ENCODE assay signal across 13 cellular contexts in the genomic region with DNA sequence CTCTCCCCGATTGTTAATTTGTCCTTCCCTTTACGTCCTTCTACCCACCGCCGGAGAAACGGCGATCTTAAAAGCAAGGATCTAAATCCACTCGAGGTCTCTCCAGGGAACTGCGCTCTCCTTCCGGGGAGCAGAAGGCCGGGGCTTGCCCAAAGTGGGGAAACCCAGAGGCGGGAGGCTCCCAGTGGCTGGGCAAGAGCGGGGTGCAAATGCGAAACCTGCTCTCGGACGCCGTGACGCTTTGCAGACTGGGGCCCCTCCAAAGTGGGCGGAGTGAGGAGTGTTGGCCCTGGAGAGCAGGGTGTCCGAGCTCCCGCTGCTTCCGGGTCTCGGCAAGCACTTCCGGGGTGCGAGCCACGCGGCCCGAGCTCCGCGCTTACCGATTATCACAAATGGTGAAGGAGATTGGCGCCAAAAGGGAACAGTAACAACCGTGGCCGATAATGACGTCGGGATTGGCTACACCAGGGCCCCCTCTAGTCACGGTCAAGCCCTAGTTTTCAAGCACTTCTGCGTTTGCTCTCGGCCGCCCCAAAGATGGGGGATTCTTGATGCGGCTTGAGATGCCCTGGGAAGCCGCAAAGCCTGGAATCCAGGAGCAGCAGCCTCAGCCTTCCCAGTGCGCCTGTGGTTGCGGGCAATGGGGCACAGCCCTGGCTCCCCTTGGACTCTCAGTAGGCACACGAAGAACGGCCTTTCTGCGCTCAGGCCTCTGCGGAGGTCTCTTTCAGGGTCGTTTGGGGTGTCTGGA. TPM values are rescaled to one million over a fixed set of nuclear protein-coding genes. Genes with fewer than 3 reads are reported as not detected.
A peak's percentile ranks its signal among the peaks of the same experiment; 100 is the strongest.
DNase-seq lines count a peak whose midpoint lies in the region; ATAC-seq, FAIRE-seq and TF ChIP-seq lines count a peak whose summit lies in the region.
"Had no signal": no experiment of that assay in that cellular context is flagged by ENCODE, and none has a peak within 500 bp of the region (broad histone marks: within the 10 kb centered on the region; RNA-seq: fewer than 3 reads in every experiment).

No MANE protein-coding gene starts in this region.

- H4K8ac ChIP-seq in H1 (ENCODE audit: extremely low read depth, insufficient read depth, low read length): peak overlapping the region; percentile 72

- H2BK120ac ChIP-seq in H1 (replicated peaks; ENCODE audit: low read depth, low read length): no peak overlapping the region

- H2BK15ac ChIP-seq in H1 (ENCODE audit: low read length): no peak overlapping the region

- H3K4me3 ChIP-seq in GM08714 (ENCODE audit: low read length): peak overlapping the region; percentile 15; the same call in 1 of the 2 replicates
- H3K4me3 ChIP-seq in H1 (ENCODE audit: extremely low read depth in 1 of 4, insufficient read depth in 2 of 4, low read depth in 3 of 4, low read length in 4 of 4): peak overlapping the region; percentile 59 to 72 (median 65)
- H3K4me3 ChIP-seq in neural cell (ENCODE audit: low read length): peak overlapping the region; percentile 55
- no peak overlapping the region for H3K4me3 ChIP-seq in A673 (ENCODE audit: low read depth, low read length, poor library complexity, severe bottlenecking)

- H3K4ac ChIP-seq in H1 (replicated peaks; ENCODE audit: insufficient read length, low read depth, low read length): no peak overlapping the region

- POLR2A ChIA-PET in H1 (lab: Charles Lee; ENCODE audit: partially characterized antibody): interaction anchor here (0.7 to 3.0 kb wide), 5 partner anchors 9 to 29 kb away, joined by 3 to 10 read pairs (median 5); a partner anchor contains a TSS
- POLR2A ChIA-PET in A673 (lab: Charles Lee; ENCODE audit: low non-redundant PET): no interaction called here

- peak overlapping the region; percentile 52 for H4K91ac ChIP-seq in H1 (replicated peaks; ENCODE audit: insufficient read length, low read length)

- no peaks in the 10 kb centered on the region for H3K79me1 ChIP-seq in H1 (ENCODE audit: low read depth, low read length)

- H4K20me1 ChIP-seq in H1 (replicated peaks in 1 of 2; ENCODE audit: control insufficient read depth in 1 of 2, insufficient read depth in 2 of 2, low read length in 2 of 2) (peaks cover 1 to 2% of the 10 kb centered on the region in 2 experiments), neural cell (ENCODE audit: insufficient read depth) (no peaks in the 10 kb centered on the region)

- no peaks in the 10 kb centered on the region for H3K9me3 ChIP-seq in H1 (ENCODE audit: insufficient read depth in 2 of 2, low read depth in 1 of 2, low read length in 1 of 2)
- H3K9me3 ChIP-seq in neural cell (ENCODE audit: low read length): no peaks in the 10 kb centered on the region
- H3K9me3 ChIP-seq in A673 (ENCODE audit: low read depth, low read length, poor library complexity, severe bottlenecking): no peaks in the 10 kb centered on the region

- no peaks in the 10 kb centered on the region for H3K36me3 ChIP-seq in H1 (ENCODE audit: control insufficient read depth in 2 of 4, insufficient read depth in 4 of 4, low read length in 3 of 4)
- H3K36me3 ChIP-seq in neural cell (ENCODE audit: insufficient read depth, low read length): no peaks in the 10 kb centered on the region
- no peaks in the 10 kb centered on the region for H3K36me3 ChIP-seq in A673 (ENCODE audit: insufficient read depth, low read length, poor library complexity, severe bottlenecking)
- H3K36me3 ChIP-seq: WERI-Rb-1 had no signal

- H3K4me1 ChIP-seq in H1 (replicated peaks in 1 of 4; ENCODE audit: control insufficient read depth in 3 of 4, insufficient read depth in 4 of 4, low read length in 3 of 4) (peaks cover 12 to 17% (median 12%) of the 10 kb centered on the region in 4 experiments), A673 (ENCODE audit: insufficient read depth, low read length, poor library complexity, severe bottlenecking) (no peaks in the 10 kb centered on the region)

- no peak overlapping the region for H2BK5ac ChIP-seq in H1 (ENCODE audit: low read depth, low read length)

- no peak overlapping the region for H3K23ac ChIP-seq in H1 (ENCODE audit: insufficient read length)

- TF ChIP-seq POLR2A in H1 (IDR thresholded peaks at IDR 0.05; ENCODE audit: control extremely low read depth in 1 of 2, low read depth in 2 of 2, low read length in 2 of 2) (no peak), GM12892 (IDR thresholded peaks at IDR 0.05; ENCODE audit: low read depth, low read length) (no peak)

- ATAC-seq in HG03175 (IDR thresholded peaks at IDR 0.05; ENCODE audit: unreplicated experiment): peak; percentile 32
- ATAC-seq in HG03565 (IDR thresholded peaks at IDR 0.05; ENCODE audit: unreplicated experiment): no peak
- ATAC-seq: left lobe of liver had no signal

- peak overlapping the region; percentile 72; the same call in 1 of the 2 replicates for H2AFZ ChIP-seq in H1 (ENCODE audit: low read length)
- H2AFZ ChIP-seq in neural cell (ENCODE audit: low read depth, low read length): no peak overlapping the region

- no TSS peak for BruUV-seq in A673 (replicated peaks; lab: Mats Ljungman, UMichigan)

- H4K5ac ChIP-seq in H1 (ENCODE audit: insufficient read length, low read depth, low read length): peak overlapping the region; percentile 18

- in situ Hi-C loops in KBM-7 (cut with MboI; ENCODE audit: low pct_unique_long_range_greater_than_20kb, low sequenced_read_pairs): no loop called here

- peaks cover 2% of the 10 kb centered on the region for H3K23me2 ChIP-seq in H1 (ENCODE audit: low read depth, low read length)

- FAIRE-seq in H1 (lab: Jason Lieb, UNC): no peak
- no peak for FAIRE-seq in GM12892 (lab: Jason Lieb, UNC)
- FAIRE-seq: colon had no signal

- H3K27me3 ChIP-seq in H1 (replicated peaks in 1 of 4; ENCODE audit: control insufficient read depth in 3 of 4, extremely low read depth in 1 of 4, insufficient read depth in 3 of 4, low read length in 3 of 4) (peaks cover 53 to 76% (median 68%) of the 10 kb centered on the region in 4 experiments), neural cell (ENCODE audit: insufficient read depth, low read depth, low read length) (peaks cover 83% of the 10 kb centered on the region), A673 (replicated peaks; ENCODE audit: insufficient read depth, low read depth, low read length, poor library complexity) (no peaks in the 10 kb centered on the region)

- TF ChIP-seq RAD21 in H1 (IDR thresholded peaks at IDR 0.05 in 1 of 2, conservative IDR thresholded peaks at IDR 0.05 in 1 of 2; ENCODE audit: low read depth in 2 of 2, low read length in 2 of 2): no peak
- no peak for TF ChIP-seq RAD21 in neural cell (conservative IDR thresholded peaks at IDR 0.05)

- H3K56ac ChIP-seq in H1 (replicated peaks; ENCODE audit: insufficient read length, low read depth, low read length): no peak overlapping the region

- CTCF ChIA-PET in H1 (lab: Charles Lee; ENCODE audit: partially characterized antibody) (interaction anchor here (0.6 to 2.5 kb wide), 9 partner anchors 8 to 327 kb away, joined by 3 to 9 read pairs (median 4); no protein-coding TSS in a partner anchor), A673 (lab: Charles Lee) (interaction anchor here (0.6 kb wide), 1 partner anchor 81 kb away, joined by 3 read pairs; no protein-coding TSS in a partner anchor)

- H2AK5ac ChIP-seq in H1 (ENCODE audit: low read depth, low read length): no peak overlapping the region

- DNase-seq in H1 (ENCODE audit: low read depth in 1 of 2, low spot score in 2 of 2): peak in 1 of 2 experiments; percentile 63
- no peak for DNase-seq in KBM-7
- DNase-seq in A673 (ENCODE audit: low spot score): no peak
- DNase-seq in GM12892 (ENCODE audit: insufficient read length): no peak
- DNase-seq: DMS79, WERI-Rb-1 had no signal

- H2BK12ac ChIP-seq in H1 (ENCODE audit: low read depth, low read length): 0 out of 2 replicates have a peak overlapping the region, but pooled peaks have one; percentile 42

- WGBS in H1 (ENCODE audit: extremely low coverage in 1 of 2, insufficient coverage in 1 of 2, insufficient read length in 1 of 2, insufficient replicate concordance in 2 of 2, low coverage in 1 of 2, low lambda C conversion rate in 2 of 2, missing lambda C conversion rate in 1 of 2), 2 experiments: 8% methylated on average over 43 of the region's 48 CpGs; no CpG with 5 or more reads in 1 of the 2 experiments

- no peak overlapping the region for H3K27ac ChIP-seq in H1 (ENCODE audit: low read depth, low read length)
- H3K27ac ChIP-seq in neural cell (ENCODE audit: low read length): no peak overlapping the region
- H3K27ac ChIP-seq in A673 (ENCODE audit: low read depth, low read length, poor library complexity, severe bottlenecking): no peak overlapping the region
- H3K27ac ChIP-seq: HL-60, WERI-Rb-1 had no signal

- no peak overlapping the region for H2BK20ac ChIP-seq in H1 (ENCODE audit: low read length)

- TF ChIP-seq CTCF in H1 (IDR thresholded peaks at IDR 0.05; ENCODE audit: control extremely low read depth in 1 of 3, insufficient read depth in 1 of 3, low read depth in 1 of 3, low read length in 3 of 3) (no peak), neural cell (IDR thresholded peaks at IDR 0.05; ENCODE audit: poor library complexity, severe bottlenecking) (no peak), A673 (conservative IDR thresholded peaks at IDR 0.05; ENCODE audit: low read depth, low read length) (no peak)

- H3K9me2 ChIP-seq in neural cell (ENCODE audit: insufficient read depth, low read length): no peaks in the 10 kb centered on the region

- H3K18ac ChIP-seq in H1 (ENCODE audit: extremely low read depth, low read length): peak overlapping the region; percentile 88; the same call in 1 of the 2 replicates

- H3K9ac ChIP-seq in H1 (replicated peaks in 1 of 4; ENCODE audit: extremely low read depth in 1 of 4, low read depth in 3 of 4, low read length in 3 of 4): peak overlapping the region in 2 of 4 experiments; percentile 28 to 43; a peak in 3 of 7 replicates
- H3K9ac ChIP-seq in neural cell (ENCODE audit: low read length): no peak overlapping the region

- peak overlapping the region; percentile 84 to 90 for H3K4me2 ChIP-seq in H1 (ENCODE audit: insufficient read depth in 1 of 2, low read depth in 2 of 2, low read length in 2 of 2)
- no peak overlapping the region for H3K4me2 ChIP-seq in neural cell (ENCODE audit: low read length)

- TF ChIP-seq EP300 in H1 (IDR thresholded peaks at IDR 0.05; ENCODE audit: borderline replicate concordance in 1 of 2, low read depth in 2 of 2, low read length in 2 of 2) (no peak), neural cell (conservative IDR thresholded peaks at IDR 0.05; ENCODE audit: poor library complexity, severe bottlenecking) (no peak)

- H3K79me2 ChIP-seq in H1 (ENCODE audit: control insufficient read depth in 1 of 2, insufficient read depth in 2 of 2, low read length in 2 of 2): no peaks in the 10 kb centered on the region
- H3K79me2 ChIP-seq in neural cell (replicated peaks; ENCODE audit: insufficient read depth, low read length): no peaks in the 10 kb centered on the region

- intact Hi-C loops in A673 (cut with micrococcal nuclease; ENCODE audit: unreplicated experiment): no loop called here

- no peak overlapping the region for H3K14ac ChIP-seq in H1 (ENCODE audit: insufficient read length)

- H3F3A ChIP-seq in neural cell (ENCODE audit: insufficient read depth, low read length, poor library complexity, severe bottlenecking): no peaks in the 10 kb centered on the region

RNA-seq across cellular contexts. Expression of a gene that starts 29.0 kb away (rescaled TPM):
- total RNA-seq in H1 (2021; fragmentation: NEBNext Ultra II Directional; extraction: Animal tissue kit (Norgen Biotek cat#: 25700)): not detected in 2 replicates
- polyA plus RNA-seq in H1 (2011; rRNA removed): 0.05 TPM in 1 of 2 replicates, not detected in the other
- polyA plus RNA-seq in H1 (2011; cell fraction: cytosol; rRNA removed): 0.04 TPM
- polyA plus RNA-seq in H1 (2011; cell fraction: nucleus; rRNA removed): not detected
- polyA plus RNA-seq in H1 (2012, experiment 1 of 2): 0.05 to 0.37 TPM in 2 of 4 replicates, not detected in the others
- 0.47 TPM for polyA plus RNA-seq in H1 (2012, experiment 2 of 2)
- polyA plus RNA-seq in H1 (2013, experiment 1 of 2): 0.04 TPM
- not detected for polyA plus RNA-seq in H1 (2013, experiment 2 of 2)
- not detected in 2 replicates for polyA minus RNA-seq in H1 (2011; rRNA and poly(A)+ RNA removed)
- polyA minus RNA-seq in H1 (2011; cell fraction: cytosol; rRNA and poly(A)+ RNA removed): not detected
- polyA minus RNA-seq in H1 (2011; cell fraction: nucleus; rRNA and poly(A)+ RNA removed): not detected
- not detected in 2 replicates for polyA plus RNA-seq in neural cell
- not detected in 2 replicates for polyA minus RNA-seq in neural cell
- total RNA-seq in A673 (2021): 22.7 and 24.0 TPM in 2 replicates
- polyA plus RNA-seq in GM12892 (2012; ENCODE audit: missing spikeins): not detected

Comparison
In these comparisons a context has a peak if more than half of its experiments do, and no peak if none do; other contexts are left out.
1. RNA of a gene that starts 29.0 kb away (total RNA-seq): 22.7 to 24.0 TPM in A673; not detected in H1; every median in the first group is over 10 times any median in the second.